Comparison of ENCODE assay signal across 9 cellular contexts in the genomic region with DNA sequence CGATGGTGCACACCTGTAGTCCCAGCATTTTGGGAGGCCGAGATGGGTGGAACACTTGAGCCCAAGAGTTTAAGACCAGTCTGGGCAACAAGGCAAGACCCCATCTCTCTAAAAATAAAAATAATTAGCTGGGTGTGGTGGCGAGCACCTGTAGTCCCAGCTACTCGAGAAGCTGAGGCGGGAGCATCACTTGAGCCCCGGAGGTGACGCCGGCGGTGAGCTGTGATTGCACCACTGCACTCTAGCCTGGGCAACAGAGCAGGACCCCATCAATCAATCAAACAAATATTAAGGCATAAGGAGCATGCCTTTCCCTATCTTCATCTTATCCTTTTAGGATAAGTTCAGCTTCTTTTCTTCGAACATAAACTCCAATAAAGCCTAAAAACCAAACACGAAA. TPM values are rescaled to one million over a fixed set of nuclear protein-coding genes. Genes with fewer than 3 reads are reported as not detected.
A peak's percentile ranks its signal among the peaks of the same experiment; 100 is the strongest.
DNase-seq lines count a peak whose midpoint lies in the region; ATAC-seq, FAIRE-seq and TF ChIP-seq lines count a peak whose summit lies in the region.
"Had no signal": no experiment of that assay in that cellular context is flagged by ENCODE, and none has a peak within 500 bp of the region (broad histone marks: within the 10 kb centered on the region; RNA-seq: fewer than 3 reads in every experiment).

No MANE protein-coding gene starts in this region.

- H3K9me3 ChIP-seq in left ventricle myocardium inferior (replicated peaks), result no peaks in the 10 kb centered on the region
- no peaks in the 10 kb centered on the region for H3K9me3 ChIP-seq in mucosa of stomach (ENCODE audit: control insufficient read depth, low read length)
- no peaks in the 10 kb centered on the region for H3K9me3 ChIP-seq in vagina

- BruUV-seq in MCF 10A (replicated peaks; lab: Mats Ljungman, UMichigan), result TSS peak; percentile 43

- H3K27me3 ChIP-seq in left ventricle myocardium inferior (ENCODE audit: low read depth), result no peaks in the 10 kb centered on the region
- no peaks in the 10 kb centered on the region for H3K27me3 ChIP-seq in mucosa of stomach (ENCODE audit: control insufficient read depth, insufficient read depth, low read length)
- no peaks in the 10 kb centered on the region for H3K27me3 ChIP-seq in vagina

- peak overlapping the region; percentile 85 for H3K4me3 Mint-ChIP-seq in MCF 10A (ENCODE audit: unreplicated experiment)

- H3K36me3 Mint-ChIP-seq in MCF 10A (ENCODE audit: insufficient read depth, unreplicated experiment), result peaks cover 29% of the 10 kb centered on the region

- H3K4me1 ChIP-seq in left ventricle myocardium inferior, result peaks cover 31% of the 10 kb centered on the region
- peaks cover 5% of the 10 kb centered on the region for H3K4me1 ChIP-seq in mucosa of stomach (ENCODE audit: control insufficient read depth, insufficient read depth, low read length)
- H3K4me1 ChIP-seq in vagina, result peaks cover 23% of the 10 kb centered on the region

- no peak for TF ChIP-seq CTCF in left ventricle myocardium inferior (IDR thresholded peaks at IDR 0.05; ENCODE audit: borderline replicate concordance)
- TF ChIP-seq CTCF in MCF 10A (IDR thresholded peaks at IDR 0.05; ENCODE audit: unreplicated experiment), result no peak
- no peak for TF ChIP-seq CTCF in vagina (IDR thresholded peaks at IDR 0.05)
- no peak for TF ChIP-seq CTCF in D721Med (IDR thresholded peaks at IDR 0.05; ENCODE audit: insufficient read depth, missing control alignments)

- peak overlapping the region; percentile 94 for H3K4me3 ChIP-seq in left ventricle myocardium inferior
- H3K4me3 ChIP-seq in mucosa of stomach (ENCODE audit: low read length), result peak overlapping the region; percentile 74
- peak overlapping the region; percentile 78 to 96 for H3K4me3 ChIP-seq in vagina

- H3K27me3 Mint-ChIP-seq in MCF 10A (ENCODE audit: insufficient read depth, unreplicated experiment), result no peaks in the 10 kb centered on the region

- peaks cover 19% of the 10 kb centered on the region for H3K4me1 Mint-ChIP-seq in MCF 10A (ENCODE audit: insufficient read depth, unreplicated experiment)

- ATAC-seq in left cardiac atrium (no peak), HG03342 (IDR thresholded peaks at IDR 0.05; ENCODE audit: unreplicated experiment) (no peak)

- peak overlapping the region; percentile 69 for H3K27ac Mint-ChIP-seq in MCF 10A (ENCODE audit: low read depth, unreplicated experiment)

- no peaks in the 10 kb centered on the region for H3K9me3 Mint-ChIP-seq in MCF 10A (ENCODE audit: unreplicated experiment)

- intact Hi-C loops in left ventricle myocardium inferior (cut with micrococcal nuclease) (no loop called here), left cardiac atrium (cut with DNase I) (no loop called here), MCF 10A (cut with micrococcal nuclease) (no loop called here), vagina (cut with DNase I) (no loop called here)

- no peak for FAIRE-seq in D721Med (lab: Jason Lieb, UNC)
- FAIRE-seq: HTR-8/SVneo had no signal

- H3K27ac ChIP-seq in left ventricle myocardium inferior (replicated peaks), result peak overlapping the region; percentile 94
- H3K27ac ChIP-seq in vagina, result peak overlapping the region; percentile 94

- TF ChIP-seq POLR2A in vagina (IDR thresholded peaks at IDR 0.05), result no peak

- H3K36me3 ChIP-seq in left ventricle myocardium inferior (peaks cover 21% of the 10 kb centered on the region), mucosa of stomach (ENCODE audit: control insufficient read depth, insufficient read depth, low read length) (no peaks in the 10 kb centered on the region), vagina (peaks cover 0 to 4% of the 10 kb centered on the region in 2 donors)

- CTCF ChIA-PET in MCF 10A (lab: Yijun Ruan, JAX), result interaction anchor here (0.6 to 1.0 kb wide), 4 partner anchors 21 to 684 kb away, joined by 4 to 7 read pairs (median 4); no protein-coding TSS in a partner anchor

- H3K9ac ChIP-seq in mucosa of stomach (ENCODE audit: low read length), result peak overlapping the region; percentile 80

- DNase-seq in left ventricle myocardium inferior, result no peak
- no peak for DNase-seq in left cardiac atrium
- DNase-seq in MCF 10A (ENCODE audit: unreplicated experiment), result no peak
- DNase-seq in vagina (ENCODE audit: extremely low spot score in 2 of 2), result no peak
- no peak for DNase-seq in D721Med (ENCODE audit: insufficient read length, low spot score)
- DNase-seq in NCI-H1694 (lab: John Stamatoyannopoulos, UW), result no peak

- POLR2A ChIA-PET in MCF 10A (lab: Yijun Ruan, JAX), result interaction anchor here (0.5 to 3.2 kb wide), 15 partner anchors 8 to 428 kb away, joined by 3 to 23 read pairs (median 7); a partner anchor contains a TSS

RNA-seq across cellular contexts. Expression of a gene that starts 1.1 kb away (rescaled TPM):
- total RNA-seq in left ventricle myocardium inferior (11.4 TPM), left cardiac atrium (1 to 10 TPM; 5.8 to 9.3 TPM), MCF 10A (2022) (6.5 and 7.3 TPM in 2 replicates), vagina (2.2 TPM)
